In the genomic region with DNA sequence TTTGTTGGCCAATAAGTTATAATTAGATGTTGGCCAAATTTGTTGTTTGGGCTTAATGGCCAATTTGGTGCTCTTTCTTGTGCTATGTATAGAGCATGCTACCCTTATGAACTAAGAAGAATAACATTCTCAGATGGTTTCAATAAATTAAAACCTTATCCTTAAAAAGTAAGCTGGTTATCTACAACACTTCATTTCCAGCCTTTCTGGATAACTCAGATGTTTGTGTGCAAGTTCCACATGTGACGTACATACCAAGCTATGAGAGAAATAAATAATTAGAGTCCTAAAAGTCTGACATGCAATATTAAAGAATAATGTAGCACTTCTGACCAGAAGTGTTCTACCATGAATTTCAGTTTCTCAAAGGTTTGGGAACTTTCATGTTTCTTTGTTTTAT, we compare ENCODE assay signal across 28 cellular contexts. TPM values are rescaled to one million over a fixed set of nuclear protein-coding genes. Genes with fewer than 3 reads are reported as not detected.
DNase-seq lines count a peak whose midpoint lies in the region; ATAC-seq, FAIRE-seq and TF ChIP-seq lines count a peak whose summit lies in the region.
"Had no signal": no experiment of that assay in that cellular context is flagged by ENCODE, and none has a peak within 500 bp of the region (broad histone marks: within the 10 kb centered on the region; RNA-seq: fewer than 3 reads in every experiment).

No MANE protein-coding gene starts in this region.

- no peak overlapping the region for H3K23ac ChIP-seq in IMR-90 (ENCODE audit: low read depth, low read length)

- H3K18ac ChIP-seq in IMR-90 (ENCODE audit: low read depth, low read length) = no peak overlapping the region

- H3K4me1 Mint-ChIP-seq in naive thymus-derived CD4-positive, alpha-beta T cell = peaks cover 9 to 61% (median 49%) of the 10 kb centered on the region in 7 donors

- H3K27ac ChIP-seq in IMR-90 (ENCODE audit: insufficient read depth, low read length) (no peak overlapping the region), muscle layer of duodenum (ENCODE audit: low read length) (peak overlapping the region; percentile 0)
- H3K27ac ChIP-seq in naive thymus-derived CD4-positive, alpha-beta T cell (ENCODE audit: low read depth, low read length) = no peak overlapping the region
- H3K27ac ChIP-seq: BLaER1 treated with 17β-estradiol and CSF1 and Interleukin-3, amounts not matched to agents 10 nM and 100 nM; SJCRH30 had no signal

- no peak overlapping the region for H2AFZ ChIP-seq in IMR-90 (replicated peaks; ENCODE audit: low read length, poor library complexity)

- H3K4me1 ChIP-seq in IMR-90 (ENCODE audit: control insufficient read depth, insufficient read depth, low read length) (no peaks in the 10 kb centered on the region), muscle layer of duodenum (ENCODE audit: control insufficient read depth in 1 of 2, insufficient read depth in 2 of 2, low read length in 2 of 2) (peaks cover 2 to 5% of the 10 kb centered on the region in 2 donors)
- peaks cover 0 to 4% of the 10 kb centered on the region in 2 donors for H3K4me1 ChIP-seq in naive thymus-derived CD4-positive, alpha-beta T cell (ENCODE audit: control insufficient read depth in 2 of 2, insufficient read depth in 2 of 2, low read length in 2 of 2)

- peak; percentile 45 for DNase-seq in AG10803 (ENCODE audit: low read depth)
- no peak for DNase-seq in IMR-90
- no peak for DNase-seq in activated effector memory CD4-positive, alpha-beta T cell treated with anti-CD3 and anti-CD28 coated beads, Interleukin-2, amount 50 U/mL, for 16 hours
- DNase-seq in DMS 273 (lab: John Stamatoyannopoulos, UW; ENCODE audit: unreplicated experiment) = no peak
- DNase-seq in naive thymus-derived CD4-positive, alpha-beta T cell = no peak
- DNase-seq: CD4-positive, alpha-beta T cell; EL; GDM1; HCEC 1CT; MV-4-11; NCI-H1105; NCI-H1436 treated with DMSO at 0.1 percent for 48 hours; NCI-H187 treated with DMSO at 0.1 percent for 48 hours; NCI-H2171 treated with DMSO at 0.1 percent for 48 hours; NCI-H345; NCI-H510A treated with DMSO at 0.1 percent for 48 hours; NCI-H748 treated with DMSO at 0.1 percent for 48 hours; PC-3; SJCRH30 had no signal

- peaks cover 0 to 9% (median 0%) of the 10 kb centered on the region in 11 donors for H3K9me3 Mint-ChIP-seq in naive thymus-derived CD4-positive, alpha-beta T cell
- H3K9me3 Mint-ChIP-seq: CD4-positive, alpha-beta T cell had no signal

- BruUV-seq in IMR-90 (replicated peaks; lab: Mats Ljungman, UMichigan) = no TSS peak

- H3K9ac ChIP-seq in IMR-90 (ENCODE audit: low read depth, low read length) = no peak overlapping the region
- H3K9ac ChIP-seq: BLaER1 treated with 17β-estradiol and CSF1 and Interleukin-3, amounts not matched to agents 10 nM and 100 nM had no signal

- H2AK5ac ChIP-seq in IMR-90 (ENCODE audit: low read depth, low read length) = no peak overlapping the region

- no peak overlapping the region for H3K4ac ChIP-seq in IMR-90 (ENCODE audit: low read depth, low read length)

- in situ Hi-C loops in IMR-90 (cut with MboI; ENCODE audit: low sequenced_read_pairs) = no loop called here

- H3K14ac ChIP-seq in IMR-90 (replicated peaks; ENCODE audit: low read depth, low read length) = no peak overlapping the region

- H2BK120ac ChIP-seq in IMR-90 (ENCODE audit: low read depth, low read length) = no peak overlapping the region

- H2AK9ac ChIP-seq in IMR-90 (replicated peaks; ENCODE audit: low read depth, low read length, poor library complexity) = no peak overlapping the region

- peaks cover 15% of the 10 kb centered on the region for H4K20me1 ChIP-seq in IMR-90 (ENCODE audit: insufficient read depth, low read length)

- dilution Hi-C loops in IMR-90 (cut with HindIII; ENCODE audit: low sequenced_read_pairs, unreplicated experiment) = no loop called here

- H3K56ac ChIP-seq in IMR-90 (ENCODE audit: extremely low read depth, insufficient read depth, low read length) = no peak overlapping the region

- WGBS in IMR-90 (ENCODE audit: extremely low coverage in 2 of 2, insufficient read length in 1 of 2), 2 experiments = no CpG with 5 or more reads among the region's 1 CpG

- no peaks in the 10 kb centered on the region for H3K27me3 Mint-ChIP-seq in naive thymus-derived CD4-positive, alpha-beta T cell
- H3K27me3 Mint-ChIP-seq: CD4-positive, alpha-beta T cell had no signal

- no peak for TF ChIP-seq POLR2A in IMR-90 (IDR thresholded peaks at IDR 0.05; ENCODE audit: low read depth, low read length)

- intact Hi-C loops in IMR-90 (cut with micrococcal nuclease) = no loop called here
- intact Hi-C loops in naive thymus-derived CD4-positive, alpha-beta T cell (cut with micrococcal nuclease) = no loop called here

- no peak overlapping the region for H2BK20ac ChIP-seq in IMR-90 (ENCODE audit: low read depth, low read length)

- no peak for TF ChIP-seq RAD21 in IMR-90 (IDR thresholded peaks at IDR 0.05; ENCODE audit: low read length)

- no peak overlapping the region for H4K5ac ChIP-seq in IMR-90 (ENCODE audit: low read depth, low read length)

- H3K4me3 ChIP-seq in AG10803 (ENCODE audit: low read length) (no peak overlapping the region), IMR-90 (ENCODE audit: insufficient read depth, low read depth, low read length) (no peak overlapping the region), muscle layer of duodenum (ENCODE audit: low read depth in 1 of 2, low read length in 2 of 2) (no peak overlapping the region)
- no peak overlapping the region for H3K4me3 ChIP-seq in naive thymus-derived CD4-positive, alpha-beta T cell (ENCODE audit: low read length)
- H3K4me3 ChIP-seq: BLaER1 treated with 17β-estradiol and CSF1 and Interleukin-3, amounts not matched to agents 10 nM and 100 nM; GM12878; K562; SJCRH30 had no signal

- no peak for TF ChIP-seq CTCF in AG10803 (conservative IDR thresholded peaks at IDR 0.05; ENCODE audit: low read length)
- no peak for TF ChIP-seq CTCF in IMR-90 (conservative IDR thresholded peaks at IDR 0.05; ENCODE audit: low read depth, low read length)

- H2BK5ac ChIP-seq in IMR-90 (ENCODE audit: low read depth, low read length, poor library complexity, severe bottlenecking) = no peak overlapping the region

- no peak overlapping the region for H2BK15ac ChIP-seq in IMR-90 (ENCODE audit: low read depth, low read length)

- CTCF ChIA-PET in IMR-90 (lab: Yijun Ruan, JAX) = no interaction called here
- CTCF ChIA-PET in naive thymus-derived CD4-positive, alpha-beta T cell (lab: Charles Lee) = no interaction called here

- H3K27ac Mint-ChIP-seq in naive thymus-derived CD4-positive, alpha-beta T cell = peak overlapping the region in 3 of 9 donors; percentile 8 to 26 (median 22)
- H3K27ac Mint-ChIP-seq: CD4-positive, alpha-beta T cell had no signal

- H3K79me1 ChIP-seq in IMR-90 (ENCODE audit: low read depth in 1 of 2, low read length in 2 of 2) = peaks cover 14 to 54% of the 10 kb centered on the region in 2 experiments

- no peak overlapping the region for H4K8ac ChIP-seq in IMR-90 (ENCODE audit: low read depth in 2 of 2, low read length in 2 of 2)

- peak; percentile 29; the same call in 1 of the 2 replicates for ATAC-seq in IMR-90 (ENCODE audit: low read depth)
- no peak for ATAC-seq in HG03108 (IDR thresholded peaks at IDR 0.05; ENCODE audit: unreplicated experiment)
- ATAC-seq in naive thymus-derived CD4-positive, alpha-beta T cell = no peak
- ATAC-seq: GM12878, HepG2, K562, PC-3 had no signal

- H4K91ac ChIP-seq in IMR-90 (ENCODE audit: insufficient read depth, low read depth, low read length) = no peak overlapping the region

- H3K27me3 ChIP-seq in IMR-90 (ENCODE audit: control insufficient read depth, insufficient read depth, low read length) = no peaks in the 10 kb centered on the region
- H3K27me3 ChIP-seq in muscle layer of duodenum (ENCODE audit: low read depth, low read length) = no peaks in the 10 kb centered on the region
- H3K27me3 ChIP-seq in naive thymus-derived CD4-positive, alpha-beta T cell (ENCODE audit: control insufficient read depth in 2 of 2, insufficient read depth in 2 of 2, low read length in 2 of 2) = no peaks in the 10 kb centered on the region
- H3K27me3 ChIP-seq: BLaER1 treated with 17β-estradiol and CSF1 and Interleukin-3, amounts not matched to agents 10 nM and 100 nM; SJCRH30 had no signal

- H3K4me2 ChIP-seq in IMR-90 (ENCODE audit: low read depth, low read length) = no peak overlapping the region
- H3K4me2 ChIP-seq: BLaER1 treated with 17β-estradiol and CSF1 and Interleukin-3, amounts not matched to agents 10 nM and 100 nM had no signal

- H3K36me3 ChIP-seq in IMR-90 (ENCODE audit: control insufficient read depth, insufficient read depth, low read length) = no peaks in the 10 kb centered on the region
- peaks cover 0 to 4% of the 10 kb centered on the region in 2 donors for H3K36me3 ChIP-seq in muscle layer of duodenum (ENCODE audit: control insufficient read depth in 1 of 2, insufficient read depth in 2 of 2, low read length in 2 of 2)
- peaks cover 0 to 3% (median 0%) of the 10 kb centered on the region in 3 experiments for H3K36me3 ChIP-seq in naive thymus-derived CD4-positive, alpha-beta T cell (ENCODE audit: control insufficient read depth in 2 of 3, insufficient read depth in 3 of 3, low read length in 3 of 3)

- peak; percentile 8 for FAIRE-seq in endometrium (lab: Jason Lieb, UNC)
- FAIRE-seq: D721Med, GM12878, H1, HepG2, K562 had no signal

- POLR2A ChIA-PET in IMR-90 (lab: Charles Lee; ENCODE audit: unreplicated experiment) = no interaction called here
- POLR2A ChIA-PET in naive thymus-derived CD4-positive, alpha-beta T cell (lab: Charles Lee) = interaction anchor here (0.9 to 1.2 kb wide), 2 partner anchors 9 to 11 kb away, joined by 3 to 4 read pairs; a partner anchor contains a TSS

- no peaks in the 10 kb centered on the region for H3K9me1 ChIP-seq in IMR-90 (ENCODE audit: insufficient read depth, low read length)

- no peak overlapping the region for H3K4me3 Mint-ChIP-seq in naive thymus-derived CD4-positive, alpha-beta T cell
- H3K4me3 Mint-ChIP-seq: CD4-positive, alpha-beta T cell had no signal

- H3K9me3 ChIP-seq in IMR-90 (ENCODE audit: control insufficient read depth, insufficient read depth, low read length) (no peaks in the 10 kb centered on the region; the same call in 1 of the 2 replicates), muscle layer of duodenum (ENCODE audit: control insufficient read depth in 1 of 2, low read length in 2 of 2) (no peaks in the 10 kb centered on the region)
- H3K9me3 ChIP-seq in naive thymus-derived CD4-positive, alpha-beta T cell (ENCODE audit: control insufficient read depth in 2 of 3, low read length in 3 of 3) = no peaks in the 10 kb centered on the region

- H3K36me3 Mint-ChIP-seq in naive thymus-derived CD4-positive, alpha-beta T cell = peaks cover 0 to 33% (median 14%) of the 10 kb centered on the region in 5 donors

RNA-seq across cellular contexts. Expression of a gene that starts 11.7 kb away (rescaled TPM):
- total RNA-seq in IMR-90 (2012; rRNA removed) = 33.2 and 83.3 TPM in 2 replicates
- polyA plus RNA-seq in IMR-90 (2012; rRNA removed) = 19.8 and 22.1 TPM in 2 replicates
- polyA plus RNA-seq in IMR-90 (2012; cell fraction: cytosol; rRNA removed) = 1.5 and 2.4 TPM in 2 replicates
- 2.3 and 14.8 TPM in 2 replicates for polyA plus RNA-seq in IMR-90 (2012; cell fraction: nucleus; rRNA removed; ENCODE audit: low replicate concordance)
- total RNA-seq in naive thymus-derived CD4-positive, alpha-beta T cell = 10 to 100 TPM; 64.0 to 83.7 (median 66.3) TPM
- polyA plus RNA-seq in naive thymus-derived CD4-positive, alpha-beta T cell = 10 to 100 TPM; 29.6 to 35.7 TPM

RNA-seq across cellular contexts. Expression of a gene that starts 12.0 kb away (rescaled TPM):
- 25.6 and 35.6 TPM in 2 replicates for total RNA-seq in IMR-90 (2012; rRNA removed)
- 7.0 and 9.5 TPM in 2 replicates for polyA plus RNA-seq in IMR-90 (2012; rRNA removed)
- 0.95 and 2.1 TPM in 2 replicates for polyA plus RNA-seq in IMR-90 (2012; cell fraction: cytosol; rRNA removed)
- polyA plus RNA-seq in IMR-90 (2012; cell fraction: nucleus; rRNA removed; ENCODE audit: low replicate concordance) = 0.67 and 5.1 TPM in 2 replicates
- 10 to 100 TPM; 12.5 to 19.2 (median 15.9) TPM for total RNA-seq in naive thymus-derived CD4-positive, alpha-beta T cell
- polyA plus RNA-seq in naive thymus-derived CD4-positive, alpha-beta T cell = 1 to 10 TPM; 5.8 to 9.5 TPM
